Comparison of ENCODE assay signal across 23 cellular contexts in the genomic region with DNA sequence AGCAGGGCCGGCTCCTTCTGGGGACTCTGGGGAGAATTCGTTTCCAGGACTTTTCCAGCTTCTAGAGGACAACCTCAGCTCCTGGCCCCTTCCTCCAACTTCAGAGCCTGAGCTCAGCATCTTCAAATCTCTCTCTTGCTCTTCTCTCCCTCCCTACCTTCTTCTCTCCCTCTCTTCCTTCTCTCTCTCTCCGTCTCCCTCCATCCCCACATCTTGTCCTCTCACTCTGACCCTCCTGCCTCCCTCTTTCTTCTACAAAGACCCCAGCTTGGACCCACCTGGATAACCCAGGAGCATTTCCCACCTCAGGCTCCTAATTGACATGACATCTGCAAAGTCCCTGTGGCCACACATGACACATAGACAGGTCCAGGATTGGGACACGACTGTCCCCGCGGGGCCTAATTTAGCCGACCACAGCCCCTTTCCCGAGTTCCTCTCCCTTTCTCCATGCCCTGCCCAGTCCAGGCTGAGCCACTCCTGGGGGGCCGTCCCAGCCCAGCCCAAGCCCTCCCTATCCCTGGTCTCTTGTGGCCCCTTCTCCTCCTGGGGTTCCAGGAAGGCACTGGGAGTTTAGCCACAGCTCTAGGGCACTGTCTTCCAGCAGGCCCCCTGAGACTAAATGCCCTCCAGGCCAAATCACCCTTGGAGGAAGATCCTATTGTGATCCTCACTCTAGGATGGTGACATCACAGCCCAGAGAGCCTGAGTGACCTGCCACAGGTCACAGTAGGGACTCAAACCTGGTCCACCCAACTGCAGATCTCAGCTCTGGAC. TPM values are rescaled to one million over a fixed set of nuclear protein-coding genes. Genes with fewer than 3 reads are reported as not detected.
DNase-seq lines count a peak whose midpoint lies in the region; ATAC-seq, FAIRE-seq and TF ChIP-seq lines count a peak whose summit lies in the region.
"Had no signal": no experiment of that assay in that cellular context is flagged by ENCODE, and none has a peak within 500 bp of the region (broad histone marks: within the 10 kb centered on the region; RNA-seq: fewer than 3 reads in every experiment).

No MANE protein-coding gene starts in this region.

- H3K4me1 ChIP-seq in BLaER1 treated with 17β-estradiol and CSF1 and Interleukin-3, amounts not matched to agents 10 nM and 100 nM, result peaks cover 47 to 97% (median 86%) of the 10 kb centered on the region in 10 experiments
- no peaks in the 10 kb centered on the region for H3K4me1 ChIP-seq in HEK293 (ENCODE audit: control insufficient read depth, insufficient read depth, low read length)
- H3K4me1 ChIP-seq in K562 (replicated peaks in 1 of 2; ENCODE audit: control insufficient read depth in 2 of 2, insufficient read depth in 2 of 2, low read length in 2 of 2), result peaks cover 15 to 18% of the 10 kb centered on the region in 2 experiments
- no peaks in the 10 kb centered on the region for H3K4me1 ChIP-seq in body of pancreas
- H3K4me1 ChIP-seq: A549 had no signal

- DNase-seq in K562 (ENCODE audit: extremely low read depth in 1 of 4, low spot score in 3 of 4), result peak in 3 of 4 experiments; percentile 60 to 63 (median 61)
- DNase-seq in progenitor cell of endocrine pancreas (ENCODE audit: low spot score, unreplicated experiment), result no peak
- DNase-seq in body of pancreas, result no peak
- DNase-seq in SHP77 (lab: John Stamatoyannopoulos, UW), result no peak
- DNase-seq: C1 segment of cervical spinal cord, COR-L47, DMS153, EL, KG1, MV-4-11, NCI-H1417, NCI-H187, NCI-H226, NCI-H524 treated with DMSO at 0.1 percent for 48 hours, PC-3, SJCRH30 had no signal

- TF ChIP-seq CTCF in HEK293 (tag by site-specific recombination; IDR thresholded peaks at IDR 0.05), result no peak
- TF ChIP-seq CTCF in K562 (IDR thresholded peaks at IDR 0.05 in 2 of 3, conservative IDR thresholded peaks at IDR 0.05 in 1 of 3; ENCODE audit: insufficient read depth in 2 of 3, low read depth in 1 of 3, low read length in 3 of 3), result no peak
- no peak for TF ChIP-seq CTCF in progenitor cell of endocrine pancreas (IDR thresholded peaks at IDR 0.05; ENCODE audit: unreplicated experiment)
- no peak for TF ChIP-seq CTCF in body of pancreas (IDR thresholded peaks at IDR 0.05)

- H3K4me2 ChIP-seq in BLaER1 treated with 17β-estradiol and CSF1 and Interleukin-3, amounts not matched to agents 10 nM and 100 nM, result peak overlapping the region in 10 of 11 experiments; percentile 57 to 91 (median 87); a peak in 18 of 22 replicates
- no peak overlapping the region for H3K4me2 ChIP-seq in K562 (ENCODE audit: insufficient read depth, low read length)
- H3K4me2 ChIP-seq: A549 had no signal

- H3K4me1 Mint-ChIP-seq in progenitor cell of endocrine pancreas (ENCODE audit: low read depth), result peaks cover 26% of the 10 kb centered on the region

- H3K4me3 ChIP-seq in BLaER1 treated with 17β-estradiol and CSF1 and Interleukin-3, amounts not matched to agents 10 nM and 100 nM, result no peak overlapping the region
- H3K4me3 ChIP-seq in HEK293 (ENCODE audit: low read depth, low read length), result no peak overlapping the region
- H3K4me3 ChIP-seq in K562, result no peak overlapping the region
- no peak overlapping the region for H3K4me3 ChIP-seq in body of pancreas
- H3K4me3 ChIP-seq: A549, GM12878, SJCRH30 had no signal

- H4K20me1 ChIP-seq in BLaER1 treated with 17β-estradiol and CSF1 and Interleukin-3, amounts not matched to agents 10 nM and 100 nM, result no peaks in the 10 kb centered on the region
- peaks cover 81% of the 10 kb centered on the region for H4K20me1 ChIP-seq in K562 (replicated peaks; ENCODE audit: control insufficient read depth, insufficient read depth, low read length)

- no peak overlapping the region for H3K4me3 Mint-ChIP-seq in progenitor cell of endocrine pancreas (ENCODE audit: low read depth)

- no peak for TF ChIP-seq RAD21 in K562 (CRISPR knock-in tag; conservative IDR thresholded peaks at IDR 0.05 in 1 of 2, IDR thresholded peaks at IDR 0.05 in 1 of 2)

- ATAC-seq in K562, result no peak
- no peak for ATAC-seq in HG03097 (IDR thresholded peaks at IDR 0.05; ENCODE audit: low FRiP score, unreplicated experiment)
- ATAC-seq in body of pancreas, result no peak
- ATAC-seq: A549, GM12878, PC-3 had no signal

- peak overlapping the region; percentile 73 for H3K27ac Mint-ChIP-seq in progenitor cell of endocrine pancreas

- H3K9ac ChIP-seq in BLaER1 treated with 17β-estradiol and CSF1 and Interleukin-3, amounts not matched to agents 10 nM and 100 nM, result 0 out of 22 replicates have a peak overlapping the region, but pooled peaks of 1 of the 11 experiments have one; percentile 7
- H3K9ac ChIP-seq in K562 (ENCODE audit: insufficient read depth in 1 of 2, low read depth in 2 of 2, low read length in 2 of 2), result peak overlapping the region in 1 of 2 experiments; percentile 2; a peak in 1 of 4 replicates

- H3K27me3 Mint-ChIP-seq in progenitor cell of endocrine pancreas, result no peaks in the 10 kb centered on the region

- CTCF ChIA-PET in HEK293 (lab: Yijun Ruan, JAX), result interaction anchor here (1.1 kb wide), 2 partner anchors 23 to 34 kb away, joined by 3 to 5 read pairs; no protein-coding TSS in a partner anchor
- CTCF ChIA-PET in K562 (lab: Yijun Ruan, JAX; ENCODE audit: low intra/inter-chr PET ratio), result interaction anchor here (1.4 kb wide), 1 partner anchor 31 kb away, joined by 3 read pairs; no protein-coding TSS in a partner anchor

- in situ Hi-C loops in K562 (cut with MboI), result loop anchor here (25.0 kb wide), 1 partner anchor 1338 kb away; the partner anchor contains the start of gene SPECC1L

- no peaks in the 10 kb centered on the region for H3K36me3 Mint-ChIP-seq in progenitor cell of endocrine pancreas (ENCODE audit: insufficient read depth)

- peak overlapping the region in 3 of 11 experiments; percentile 82 to 97 (median 83); a peak in 5 of 22 replicates for H3K27ac ChIP-seq in BLaER1 treated with 17β-estradiol and CSF1 and Interleukin-3, amounts not matched to agents 10 nM and 100 nM
- no peak overlapping the region for H3K27ac ChIP-seq in HEK293 (ENCODE audit: extremely low read depth, low read depth, low read length)
- H3K27ac ChIP-seq in K562 (ENCODE audit: extremely low read depth, low read depth, low read length), result no peak overlapping the region
- no peak overlapping the region for H3K27ac ChIP-seq in body of pancreas
- H3K27ac ChIP-seq: A549, SJCRH30 had no signal

- no peak for TF ChIP-seq EP300 in K562 (IDR thresholded peaks at IDR 0.05; ENCODE audit: low read length)

- POLR2A ChIA-PET in HEK293 (lab: Yijun Ruan, JAX) (no interaction called here), K562 (lab: Yijun Ruan, JAX) (interaction anchor here (0.6 to 5.0 kb wide), 8 partner anchors 8 to 69 kb away, joined by 3 to 32 read pairs (median 4); no protein-coding TSS in a partner anchor)

- H3K79me2 ChIP-seq in K562 (ENCODE audit: control insufficient read depth, insufficient read depth, low read length), result no peaks in the 10 kb centered on the region

- FAIRE-seq in K562 (lab: Jason Lieb, UNC), result no peak
- FAIRE-seq: A549, GM12878, GM19239, H1 had no signal

- no peaks in the 10 kb centered on the region for H3K9me3 ChIP-seq in BLaER1 treated with 17β-estradiol and CSF1 and Interleukin-3, amounts not matched to agents 10 nM and 100 nM (replicated peaks in 1 of 11)
- H3K9me3 ChIP-seq in HEK293 (ENCODE audit: control insufficient read depth, insufficient read depth, low read depth, low read length) (no peaks in the 10 kb centered on the region), K562 (replicated peaks; ENCODE audit: control insufficient read depth, insufficient read depth, low read depth, low read length) (no peaks in the 10 kb centered on the region), body of pancreas (no peaks in the 10 kb centered on the region)
- H3K9me3 ChIP-seq: A549, SJCRH30 had no signal

- TF ChIP-seq POLR2A in K562 (conservative IDR thresholded peaks at IDR 0.05) (no peak), body of pancreas (IDR thresholded peaks at IDR 0.05) (no peak)

- no peaks in the 10 kb centered on the region for H3K36me3 ChIP-seq in BLaER1 treated with 17β-estradiol and CSF1 and Interleukin-3, amounts not matched to agents 10 nM and 100 nM
- no peaks in the 10 kb centered on the region for H3K36me3 ChIP-seq in HEK293 (ENCODE audit: control insufficient read depth in 2 of 2, insufficient read depth in 1 of 2, low read length in 2 of 2)
- no peaks in the 10 kb centered on the region for H3K36me3 ChIP-seq in K562 (ENCODE audit: control insufficient read depth, insufficient read depth, low read length)
- H3K36me3 ChIP-seq in body of pancreas (replicated peaks in 1 of 2; ENCODE audit: insufficient read depth in 1 of 2, low read depth in 2 of 2), result no peaks in the 10 kb centered on the region
- H3K36me3 ChIP-seq: SJCRH30 had no signal

- intact Hi-C loops in K562 (cut with micrococcal nuclease), result no loop called here
- intact Hi-C loops in body of pancreas (cut with DNase I), result no loop called here

- no TSS peak for BruUV-seq in K562 (replicated peaks; lab: Mats Ljungman, UMichigan)

- no peaks in the 10 kb centered on the region for H3K9me3 Mint-ChIP-seq in progenitor cell of endocrine pancreas (ENCODE audit: low read depth)

- peaks cover 18% of the 10 kb centered on the region for H3K9me1 ChIP-seq in K562 (ENCODE audit: control insufficient read depth, insufficient read depth, low read length)

- under 1% methylated on average over 9 of the region's 9 CpGs for WGBS in K562 (ENCODE audit: insufficient coverage, low coverage, missing lambda C conversion rate)
- 73 to 75% methylated on average over 9 of the region's 9 CpGs for WGBS in body of pancreas, 2 donors

- H3K27me3 ChIP-seq in BLaER1 treated with 17β-estradiol and CSF1 and Interleukin-3, amounts not matched to agents 10 nM and 100 nM, result no peaks in the 10 kb centered on the region
- peaks cover 28 to 72% of the 10 kb centered on the region in 2 experiments for H3K27me3 ChIP-seq in K562 (ENCODE audit: control insufficient read depth in 2 of 2, insufficient read depth in 2 of 2, low read length in 2 of 2)
- H3K27me3 ChIP-seq in body of pancreas, result no peaks in the 10 kb centered on the region
- H3K27me3 ChIP-seq: SJCRH30 had no signal

- no peak overlapping the region for H2AFZ ChIP-seq in K562 (ENCODE audit: low read depth, low read length)

RNA-seq across cellular contexts. Expression of gene IGLL5, which starts 36.9 kb away (rescaled TPM):
- total RNA-seq in K562 (2011; cell fraction: chromatin; rRNA removed; ENCODE audit: low replicate concordance), result not detected in 2 replicates
- not detected in 2 replicates for total RNA-seq in K562 (2011; cell fraction: nucleolus; rRNA removed)
- total RNA-seq in K562 (2011; cell fraction: nucleoplasm; rRNA removed), result not detected in 2 replicates
- not detected in 2 replicates for total RNA-seq in K562 (2014; rRNA removed)
- not detected in 2 replicates for total RNA-seq in K562 (2014; rRNA removed; fragmentation: Illumina TruSeq; extraction: Trizol)
- total RNA-seq in K562 (2015; rRNA removed; fragmentation: Illumina TruSeq; extraction: Trizol), result not detected in 2 replicates
- not detected in 2 replicates for total RNA-seq in K562 (2021)
- not detected in 2 replicates for polyA plus RNA-seq in K562 (2011; rRNA removed)
- polyA plus RNA-seq in K562 (2011; cell fraction: cytosol; rRNA removed), result not detected in 2 replicates
- not detected in 2 replicates for polyA plus RNA-seq in K562 (2011; cell fraction: nucleus; rRNA removed)
- not detected in 2 replicates for polyA plus RNA-seq in K562 (2012)
- not detected in 2 replicates for polyA plus RNA-seq in K562 (2014; fragmentation: Illumina TruSeq; extraction: Trizol)
- polyA plus RNA-seq in K562 (2014; fragmentation: Nextera tagmentation; extraction: Ambion mirVana), result not detected
- polyA plus RNA-seq in K562 (2014; rRNA removed), result not detected in 2 replicates
- polyA minus RNA-seq in K562 (2011; rRNA and poly(A)+ RNA removed), result not detected in 2 replicates
- polyA minus RNA-seq in K562 (2011; cell fraction: cytosol; rRNA and poly(A)+ RNA removed), result not detected in 2 replicates
- polyA minus RNA-seq in K562 (2011; cell fraction: nucleus; rRNA and poly(A)+ RNA removed), result not detected in 2 replicates
- total RNA-seq in progenitor cell of endocrine pancreas, result not detected in 2 replicates
- total RNA-seq in body of pancreas, result 1 to 10 TPM; 3.4 to 5.3 TPM
- total RNA-seq: GM12878, H1, PC-3 had no signal
- polyA plus RNA-seq: A549, GM12878, H1 had no signal

Comparison
In these comparisons a context has a peak if more than half of its experiments do, and no peak if none do; other contexts are left out.
1. DNase-seq: peak in K562 (3 of 4); none in progenitor cell of endocrine pancreas (single experiment), body of pancreas (0 of 4) and SHP77 (0 of 2).